1 cellular context compared by ENCODE assay signal in genomic region chr20:35743693-35744491, GRCh38.
TF ChIP-seq lines count a peak whose summit lies in the region.

No MANE protein-coding gene starts in this region.

TF ChIP-seq in WTC11, 78 proteins besides CTCF, POLR2A, EP300 and RAD21:
- TF ChIP-seq, protein P1, sequence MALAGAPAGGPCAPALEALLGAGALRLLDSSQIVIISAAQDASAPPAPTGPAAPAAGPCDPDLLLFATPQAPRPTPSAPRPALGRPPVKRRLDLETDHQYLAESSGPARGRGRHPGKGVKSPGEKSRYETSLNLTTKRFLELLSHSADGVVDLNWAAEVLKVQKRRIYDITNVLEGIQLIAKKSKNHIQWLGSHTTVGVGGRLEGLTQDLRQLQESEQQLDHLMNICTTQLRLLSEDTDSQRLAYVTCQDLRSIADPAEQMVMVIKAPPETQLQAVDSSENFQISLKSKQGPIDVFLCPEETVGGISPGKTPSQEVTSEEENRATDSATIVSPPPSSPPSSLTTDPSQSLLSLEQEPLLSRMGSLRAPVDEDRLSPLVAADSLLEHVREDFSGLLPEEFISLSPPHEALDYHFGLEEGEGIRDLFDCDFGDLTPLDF (CRISPR knock-in tag; IDR thresholded peaks at IDR 0.05): no peak
- TF ChIP-seq FOXP1 (CRISPR knock-in tag; IDR thresholded peaks at IDR 0.05; ENCODE audit: borderline replicate concordance): no peak
- TF ChIP-seq, protein P2, sequence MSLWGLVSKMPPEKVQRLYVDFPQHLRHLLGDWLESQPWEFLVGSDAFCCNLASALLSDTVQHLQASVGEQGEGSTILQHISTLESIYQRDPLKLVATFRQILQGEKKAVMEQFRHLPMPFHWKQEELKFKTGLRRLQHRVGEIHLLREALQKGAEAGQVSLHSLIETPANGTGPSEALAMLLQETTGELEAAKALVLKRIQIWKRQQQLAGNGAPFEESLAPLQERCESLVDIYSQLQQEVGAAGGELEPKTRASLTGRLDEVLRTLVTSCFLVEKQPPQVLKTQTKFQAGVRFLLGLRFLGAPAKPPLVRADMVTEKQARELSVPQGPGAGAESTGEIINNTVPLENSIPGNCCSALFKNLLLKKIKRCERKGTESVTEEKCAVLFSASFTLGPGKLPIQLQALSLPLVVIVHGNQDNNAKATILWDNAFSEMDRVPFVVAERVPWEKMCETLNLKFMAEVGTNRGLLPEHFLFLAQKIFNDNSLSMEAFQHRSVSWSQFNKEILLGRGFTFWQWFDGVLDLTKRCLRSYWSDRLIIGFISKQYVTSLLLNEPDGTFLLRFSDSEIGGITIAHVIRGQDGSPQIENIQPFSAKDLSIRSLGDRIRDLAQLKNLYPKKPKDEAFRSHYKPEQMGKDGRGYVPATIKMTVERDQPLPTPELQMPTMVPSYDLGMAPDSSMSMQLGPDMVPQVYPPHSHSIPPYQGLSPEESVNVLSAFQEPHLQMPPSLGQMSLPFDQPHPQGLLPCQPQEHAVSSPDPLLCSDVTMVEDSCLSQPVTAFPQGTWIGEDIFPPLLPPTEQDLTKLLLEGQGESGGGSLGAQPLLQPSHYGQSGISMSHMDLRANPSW (CRISPR knock-in tag; conservative IDR thresholded peaks at IDR 0.05; ENCODE audit: low read depth): no peak
- TF ChIP-seq NFE2L1 (CRISPR knock-in tag; IDR thresholded peaks at IDR 0.05): no peak
- TF ChIP-seq JAZF1 (CRISPR knock-in tag; IDR thresholded peaks at IDR 0.05): no peak
- TF ChIP-seq NFATC4 (CRISPR knock-in tag; IDR thresholded peaks at IDR 0.05): no peak
- TF ChIP-seq OVOL2 (CRISPR knock-in tag; IDR thresholded peaks at IDR 0.05; ENCODE audit: borderline replicate concordance): no peak
- TF ChIP-seq ZBTB43 (CRISPR knock-in tag; IDR thresholded peaks at IDR 0.05): no peak
- no peak for TF ChIP-seq ZNF317 (CRISPR knock-in tag; IDR thresholded peaks at IDR 0.05; ENCODE audit: borderline replicate concordance, low read depth)
- TF ChIP-seq KAT7 (CRISPR knock-in tag; IDR thresholded peaks at IDR 0.05; ENCODE audit: borderline replicate concordance): no peak
- TF ChIP-seq GRHL2 (CRISPR knock-in tag; IDR thresholded peaks at IDR 0.05; ENCODE audit: insufficient replicate concordance, severe bottlenecking): no peak
- no peak for TF ChIP-seq ZNF396 (CRISPR knock-in tag; IDR thresholded peaks at IDR 0.05; ENCODE audit: borderline replicate concordance)
